ENCODE assay signal across 8 cellular contexts in the genomic region with DNA sequence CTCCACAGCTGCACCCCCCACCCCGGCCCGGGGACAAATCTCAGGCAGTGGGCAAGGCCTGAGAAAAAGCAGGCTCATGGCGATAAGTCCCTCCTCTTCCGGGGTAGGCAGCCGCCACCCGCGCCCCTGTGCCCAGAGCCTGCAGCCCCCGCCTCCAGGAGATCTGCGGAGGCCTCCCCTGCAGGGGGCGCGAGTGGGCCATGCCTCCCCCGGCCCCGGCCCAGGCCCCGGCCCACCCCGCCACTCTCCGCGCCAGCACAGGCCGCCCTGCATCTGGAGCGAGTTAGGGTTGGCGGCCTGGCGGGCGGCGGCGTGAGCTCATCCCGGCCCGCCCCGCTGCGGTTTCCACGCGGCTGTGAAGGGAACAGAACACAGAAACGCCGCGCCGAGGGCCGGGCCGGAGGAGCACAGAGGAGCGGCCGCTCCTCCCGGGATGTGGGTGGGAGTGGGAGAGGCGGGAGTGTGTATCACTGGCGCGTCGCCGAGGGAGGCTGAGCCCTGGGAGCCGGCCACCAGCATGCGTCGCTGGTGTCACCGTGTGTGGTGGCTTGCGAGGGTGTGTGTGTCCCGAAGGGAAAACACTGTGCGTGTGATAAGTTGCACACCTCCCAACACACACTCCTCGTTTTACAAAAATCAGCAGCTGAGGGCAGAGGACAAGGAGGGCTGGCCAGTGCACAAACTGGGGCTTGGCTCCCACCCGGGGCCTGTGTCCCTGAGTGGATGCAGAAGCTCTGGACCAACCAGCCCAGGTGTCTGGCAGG. TPM values are rescaled to one million over a fixed set of nuclear protein-coding genes. Genes with fewer than 3 reads are reported as not detected.
DNase-seq lines count a peak whose midpoint lies in the region; ATAC-seq and TF ChIP-seq lines count a peak whose summit lies in the region.

No MANE protein-coding gene starts in this region.

- DNase-seq in NCI-H524 (lab: John Stamatoyannopoulos, UW) (peak; percentile 64 to 83), epidermal melanocyte (ENCODE audit: insufficient read length, low spot score) (peak; percentile 60), mucosa of descending colon (peak; percentile 73 to 86 (median 82)), NCI-H187 treated with DMSO at 0.1 percent for 48 hours (lab: John Stamatoyannopoulos, UW) (no peak)
- peak; percentile 76 for DNase-seq in activated CD8-positive, alpha-beta memory T cell treated with anti-CD3 and anti-CD28 coated beads, Interleukin-2, amount 50 U/mL, for 4 hours
- peak; percentile 58 for DNase-seq in stimulated activated CD8-positive, alpha-beta memory T cell treated with anti-CD3 and anti-CD28 coated beads, Interleukin-4, amount 100 ng/mL, for 24 hours (ENCODE audit: low read depth)

- intact Hi-C loops in mucosa of descending colon (cut with DNase I, micrococcal nuclease): loop anchor here in 1 of 2 donors (10.0 kb wide), 1 partner anchor 141 kb away; the partner anchor contains the start of gene TMIE

- peak; percentile 84 for ATAC-seq in HG02759 (IDR thresholded peaks at IDR 0.05; ENCODE audit: unreplicated experiment)
- ATAC-seq in mucosa of descending colon: peak; percentile 83

- H3K4me1 ChIP-seq in mucosa of descending colon (ENCODE audit: low read depth): peaks cover 5% of the 10 kb centered on the region

- peaks cover 5% of the 10 kb centered on the region for H3K9me3 ChIP-seq in mucosa of descending colon

- H3K4me3 ChIP-seq in mucosa of descending colon: peak overlapping the region; percentile 28

- no peaks in the 10 kb centered on the region for H3K36me3 ChIP-seq in mucosa of descending colon (ENCODE audit: low read depth)

- TF ChIP-seq CTCF in GM12874 (IDR thresholded peaks at IDR 0.05; ENCODE audit: insufficient read depth, low read depth, low read length) (peak; percentile 70), mucosa of descending colon (IDR thresholded peaks at IDR 0.05) (no peak)

RNA-seq across cellular contexts. Expression of gene MYL3, which starts 17.2 kb away (rescaled TPM):
- total RNA-seq in mucosa of descending colon: 1 to 10 TPM in 2 of 3 donors, under 1 TPM in 1; 0.32 to 3.1 (median 1.2) TPM

RNA-seq across cellular contexts. Expression of gene PTH1R, which starts 31.5 kb away (rescaled TPM):
- total RNA-seq in mucosa of descending colon: 1 to 10 TPM in 2 of 3 donors, under 1 TPM in 1; 0.87 to 4.6 (median 1.9) TPM
